In the genomic region with DNA sequence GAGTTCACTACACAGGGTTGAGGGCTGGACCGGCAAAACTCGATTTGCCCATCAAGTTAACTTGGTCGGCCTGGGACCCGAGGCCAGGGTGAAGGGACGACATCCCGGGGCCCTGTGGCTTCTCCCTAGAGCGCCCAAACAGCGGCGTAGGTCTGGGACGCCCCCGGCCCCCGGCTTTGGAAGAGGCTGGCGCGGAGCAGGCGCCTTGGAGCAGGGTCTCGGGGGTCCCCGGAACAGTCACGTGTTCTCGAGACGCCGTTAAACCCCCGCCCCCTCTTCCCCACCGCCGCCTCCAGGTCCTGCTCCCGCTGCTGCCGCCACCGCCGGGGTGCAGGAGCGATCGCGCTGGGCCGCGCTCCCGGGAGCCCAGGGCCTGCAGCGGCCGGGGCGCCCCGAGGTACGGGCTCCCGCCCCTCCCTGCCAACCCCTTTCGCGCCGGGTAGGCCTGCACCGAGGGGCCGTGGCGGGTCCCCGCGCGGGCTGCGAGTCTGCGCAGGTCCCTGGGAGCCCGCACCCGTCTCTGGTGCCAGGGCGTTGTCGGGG, we compare ENCODE assay signal across 9 cellular contexts. TPM values are rescaled to one million over a fixed set of nuclear protein-coding genes. Genes with fewer than 3 reads are reported as not detected.
DNase-seq lines count a peak whose midpoint lies in the region; ATAC-seq and TF ChIP-seq lines count a peak whose summit lies in the region.
"Had no signal": no experiment of that assay in that cellular context is flagged by ENCODE, and none has a peak within 500 bp of the region (broad histone marks: within the 10 kb centered on the region; RNA-seq: fewer than 3 reads in every experiment).

A gene (plus strand): TSS at position 289 of the 543 bp plus-strand sequence. CDS start 6,382 bp downstream, outside the sequence.

- DNase-seq in NCI-H748 (lab: John Stamatoyannopoulos, UW; ENCODE audit: unreplicated experiment) (peak; percentile 2), NCI-H748 treated with DMSO at 0.1 percent for 48 hours (lab: John Stamatoyannopoulos, UW) (no peak), left cardiac atrium (peak; percentile 22), occipital lobe (lab: John Stamatoyannopoulos, UW) (no peak), aorta (peak; percentile 32 to 73), natural killer cell (no peak), NCI-H345 (lab: John Stamatoyannopoulos, UW) (no peak)
- DNase-seq: activated naive CD4-positive, alpha-beta T cell had no signal

- ATAC-seq in left cardiac atrium = peak; percentile 73 to 79
- peak; percentile 86 for ATAC-seq in aorta (ENCODE audit: low FRiP score)
- ATAC-seq in HG03469 (IDR thresholded peaks at IDR 0.05; ENCODE audit: unreplicated experiment) = no peak
- ATAC-seq in natural killer cell = no peak

- no peak for TF ChIP-seq CTCF in natural killer cell (IDR thresholded peaks at IDR 0.05)

- H3K27me3 Mint-ChIP-seq in natural killer cell (ENCODE audit: low read depth in 2 of 2) = peaks cover 26 to 43% of the 10 kb centered on the region in 2 donors

- H3K36me3 Mint-ChIP-seq in natural killer cell = no peaks in the 10 kb centered on the region

- no peaks in the 10 kb centered on the region for H3K9me3 ChIP-seq in aorta (ENCODE audit: control insufficient read depth, low read length)

- H3K4me3 ChIP-seq in aorta (ENCODE audit: low read length in 2 of 2) = peak within 1 kb of the TSS; percentile 77 to 85

- H3K4me1 Mint-ChIP-seq in natural killer cell = no peaks in the 10 kb centered on the region

- H3K36me3 ChIP-seq in aorta (ENCODE audit: control insufficient read depth in 1 of 2, insufficient read depth in 2 of 2, low read length in 1 of 2) = no peaks in the 10 kb centered on the region

- H3K27me3 ChIP-seq in aorta (ENCODE audit: control insufficient read depth in 1 of 2, insufficient read depth in 2 of 2, low read length in 1 of 2) = no peaks in the 10 kb centered on the region

- no peak within 1 kb of the TSS for H3K27ac Mint-ChIP-seq in natural killer cell

- no peaks in the 10 kb centered on the region for H3K4me1 ChIP-seq in aorta (ENCODE audit: control insufficient read depth in 1 of 2, insufficient read depth in 2 of 2, low read length in 2 of 2)

- H3K4me3 Mint-ChIP-seq in natural killer cell = no peak within 1 kb of the TSS

- peaks cover 0 to 1% of the 10 kb centered on the region in 2 donors for H3K9me3 Mint-ChIP-seq in natural killer cell

- H3K27ac ChIP-seq in aorta (ENCODE audit: low read depth in 1 of 2, low read length in 2 of 2) = peak within 1 kb of the TSS; percentile 49 to 52

- intact Hi-C loops in left cardiac atrium (cut with DNase I) (no loop called here), aorta (cut with DNase I) (loop anchor here in 1 of 2 donors (10.0 kb wide), 1 partner anchor 201 kb away; no protein-coding TSS in a partner anchor), natural killer cell (cut with micrococcal nuclease) (no loop called here)

- 1% methylated on average over 46 to 55 of the region's 55 CpGs for WGBS in aorta, 2 donors

RNA-seq across cellular contexts. Expression of the gene that starts here (rescaled TPM):
- under 1 TPM; 0.15 to 0.21 TPM for total RNA-seq in left cardiac atrium
- 30.1 TPM for total RNA-seq in occipital lobe
- total RNA-seq in aorta = 1 to 10 TPM; 2.0 to 3.0 TPM
- 10 to 100 TPM in 1 of 2 donors, 1 to 10 TPM in 1; 3.1 to 15.5 TPM for polyA plus RNA-seq in aorta
- not detected for total RNA-seq in natural killer cell

Comparison
In these comparisons a context has a peak if more than half of its experiments do, and no peak if none do; other contexts are left out.
1. DNase-seq: peak in NCI-H748 (single experiment) and aorta (2 of 2); none in NCI-H748 treated with DMSO at 0.1 percent for 48 hours (single experiment), occipital lobe (single experiment), natural killer cell (single experiment) and NCI-H345 (single experiment).
2. Peak in DNase-seq and ATAC-seq in left cardiac atrium; RNA of the gene not detected or under 1 TPM.